8 cellular contexts compared by ENCODE assay signal in the genomic region with DNA sequence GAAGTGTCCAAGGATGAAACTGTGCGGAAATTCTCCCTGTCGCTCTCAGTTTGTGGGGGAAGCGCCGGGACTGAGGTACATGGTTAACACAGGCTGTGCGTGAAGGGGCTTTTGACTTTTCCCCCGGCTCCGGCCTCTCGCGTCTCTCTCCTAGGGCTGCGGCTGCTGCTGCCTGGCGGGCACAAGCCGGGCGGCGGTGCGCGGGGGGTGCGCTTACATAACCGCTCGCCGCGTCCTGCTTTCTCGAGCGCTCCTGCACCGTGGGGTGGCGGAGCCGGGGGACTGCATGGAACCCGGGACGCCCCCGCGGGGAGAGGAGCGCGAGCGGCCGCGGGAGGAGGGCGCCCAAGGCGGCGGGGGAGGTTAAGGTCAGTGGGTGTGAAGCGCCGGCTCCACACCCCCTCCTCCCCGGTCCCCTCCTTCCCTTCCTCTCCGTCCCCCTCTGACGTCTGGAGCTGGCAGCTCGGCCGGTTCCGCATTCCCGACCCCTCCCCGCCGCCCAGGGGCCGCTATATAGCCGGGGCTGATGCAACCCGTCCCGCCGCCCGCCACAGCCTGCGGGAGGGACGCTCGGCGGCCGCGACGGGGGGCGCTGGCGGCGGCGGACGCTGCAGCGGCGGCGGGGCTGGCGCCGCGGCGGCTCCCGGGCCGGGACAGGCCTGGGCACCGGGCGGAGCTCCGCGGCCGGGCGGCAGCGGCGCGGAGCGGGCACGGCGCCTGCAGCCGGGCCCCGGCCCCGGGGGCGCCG. TPM values are rescaled to one million over a fixed set of nuclear protein-coding genes. Genes with fewer than 3 reads are reported as not detected.
A peak's percentile ranks its signal among the peaks of the same experiment; 100 is the strongest.
DNase-seq lines count a peak whose midpoint lies in the region; ATAC-seq and TF ChIP-seq lines count a peak whose summit lies in the region.

TSS of gene JDP2 (plus strand) at position 541 of the 748 bp plus-strand sequence. CDS start 9,899 bp downstream, outside the sequence.

- peak; percentile 78 for TF ChIP-seq POLR2A in transverse colon (IDR thresholded peaks at IDR 0.05)

- no peak within 1 kb of the TSS for H4K91ac ChIP-seq in neuronal stem cell (ENCODE audit: low read depth, low read length, poor library complexity)

- peak within 1 kb of the TSS; percentile 97 for H2AFZ ChIP-seq in neuronal stem cell (ENCODE audit: low read length)

- peak within 1 kb of the TSS; percentile 78 for H3K9ac ChIP-seq in neuronal stem cell (ENCODE audit: low read depth, low read length, poor library complexity)

- no peak within 1 kb of the TSS for H2BK12ac ChIP-seq in neuronal stem cell (ENCODE audit: low read length)

- H3K9me3 Mint-ChIP-seq in activated naive CD8-positive, alpha-beta T cell (ENCODE audit: low read depth) = no peaks in the 10 kb centered on the region

- no peak within 1 kb of the TSS for H3K4ac ChIP-seq in neuronal stem cell (ENCODE audit: low read length)

- no peaks in the 10 kb centered on the region for H3K36me3 Mint-ChIP-seq in activated naive CD8-positive, alpha-beta T cell

- TF ChIP-seq CTCF in transverse colon (IDR thresholded peaks at IDR 0.05) = peak in 4 of 5 experiments; percentile 29 to 47 (median 35)

- peak within 1 kb of the TSS; percentile 67 for H3K23ac ChIP-seq in neuronal stem cell (ENCODE audit: low read depth, low read length, poor library complexity)

- peaks cover 5% of the 10 kb centered on the region for H3K4me1 Mint-ChIP-seq in activated naive CD8-positive, alpha-beta T cell (ENCODE audit: low read depth)

- H3K27ac Mint-ChIP-seq in activated naive CD8-positive, alpha-beta T cell = no peak within 1 kb of the TSS

- peaks cover 3% of the 10 kb centered on the region for H3K79me1 ChIP-seq in neuronal stem cell (ENCODE audit: low read depth, low read length)

- intact Hi-C loops in transverse colon (cut with DNase I; ENCODE audit: low total_unique reads) = no loop called here

- H3K4me3 ChIP-seq in neuronal stem cell (ENCODE audit: low read length in 2 of 2) = peak within 1 kb of the TSS; percentile 49 to 89
- peak within 1 kb of the TSS; percentile 69 to 93 (median 76) for H3K4me3 ChIP-seq in transverse colon

- H3K27ac ChIP-seq in neuronal stem cell (replicated peaks; ENCODE audit: low read length) (no peak within 1 kb of the TSS), transverse colon (peak within 1 kb of the TSS; percentile 90 to 95 (median 92))

- H2BK15ac ChIP-seq in neuronal stem cell (ENCODE audit: low read length) = peak within 1 kb of the TSS; percentile 60

- peak; percentile 5 for TF ChIP-seq EP300 in transverse colon (IDR thresholded peaks at IDR 0.05; ENCODE audit: low read depth)

- peak within 1 kb of the TSS; percentile 93 for H3K4me2 ChIP-seq in neuronal stem cell (ENCODE audit: insufficient read depth, low read length, poor library complexity, severe bottlenecking)

- peak within 1 kb of the TSS; percentile 83 for H3K4me3 Mint-ChIP-seq in activated naive CD8-positive, alpha-beta T cell

- ATAC-seq in GM18868 (IDR thresholded peaks at IDR 0.05; ENCODE audit: unreplicated experiment) = peak; percentile 45
- ATAC-seq in HG03571 (IDR thresholded peaks at IDR 0.05; ENCODE audit: unreplicated experiment) = peak; percentile 36

- peak within 1 kb of the TSS; percentile 26 for H3K14ac ChIP-seq in neuronal stem cell (ENCODE audit: low read length)

- H3K27me3 Mint-ChIP-seq in activated naive CD8-positive, alpha-beta T cell = peaks cover 11% of the 10 kb centered on the region

- H3K36me3 ChIP-seq in neuronal stem cell (replicated peaks in 1 of 2; ENCODE audit: control insufficient read depth in 2 of 2, insufficient read depth in 2 of 2, low read length in 2 of 2) (no peaks in the 10 kb centered on the region), transverse colon (no peaks in the 10 kb centered on the region)

- H4K8ac ChIP-seq in neuronal stem cell (ENCODE audit: low read depth, low read length) = no peak within 1 kb of the TSS

- H3K4me1 ChIP-seq in neuronal stem cell (ENCODE audit: control insufficient read depth in 2 of 2, insufficient read depth in 1 of 2, low read depth in 1 of 2, low read length in 2 of 2) (peaks cover 6 to 13% of the 10 kb centered on the region in 2 donors), transverse colon (peaks cover 30 to 54% (median 44%) of the 10 kb centered on the region in 4 donors)

- WGBS in neuronal stem cell (ENCODE audit: extremely low coverage in 2 of 2, insufficient read length in 2 of 2, insufficient replicate concordance in 1 of 2), 2 donors = no CpG with 5 or more reads among the region's 93 CpGs
- WGBS in transverse colon (ENCODE audit: low coverage in 1 of 2), 2 donors = 1% methylated on average over 39 of the region's 93 CpGs; no CpG with 5 or more reads in 1 of the 2 donors

- no peak within 1 kb of the TSS for H2BK120ac ChIP-seq in neuronal stem cell (ENCODE audit: low read depth, low read length)

- in situ Hi-C loops in transverse colon (cut with MboI; ENCODE audit: low pct_ligation_motif_present in 1 of 4, low pct_unique_long_range_greater_than_20kb in 1 of 4, low sequenced_read_pairs in 3 of 4) = no loop called here

- H2BK5ac ChIP-seq in neuronal stem cell (ENCODE audit: low read length) = peak within 1 kb of the TSS; percentile 49

- H3K9me3 ChIP-seq in neuronal stem cell (replicated peaks in 1 of 2; ENCODE audit: control insufficient read depth in 2 of 2, insufficient read depth in 1 of 2, low read depth in 1 of 2, low read length in 2 of 2) (peaks cover 0 to 4% of the 10 kb centered on the region in 2 donors), transverse colon (no peaks in the 10 kb centered on the region)

- H3K18ac ChIP-seq in neuronal stem cell (ENCODE audit: low read length) = peak within 1 kb of the TSS; percentile 93

- peak within 1 kb of the TSS; percentile 24 for H2AK5ac ChIP-seq in neuronal stem cell (ENCODE audit: low read depth, low read length)

- DNase-seq in AG08395 (ENCODE audit: low spot score) = peak; percentile 89
- peak; percentile 76 for DNase-seq in SIG-M5 treated with dmso at 0.1 percent for 504 hours (lab: John Stamatoyannopoulos, UW; ENCODE audit: unreplicated experiment)
- DNase-seq in globus pallidus (ENCODE audit: low spot score) = peak; percentile 84
- peak; percentile 71 for DNase-seq in neuronal stem cell (ENCODE audit: low spot score)
- peak; percentile 94 for DNase-seq in transverse colon

- peaks cover 0 to 59% (median 16%) of the 10 kb centered on the region in 3 experiments for H3K27me3 ChIP-seq in neuronal stem cell (ENCODE audit: control insufficient read depth in 3 of 3, insufficient read depth in 3 of 3, low read depth in 1 of 3, low read length in 3 of 3)
- H3K27me3 ChIP-seq in transverse colon = no peaks in the 10 kb centered on the region

RNA-seq across cellular contexts. Expression of gene JDP2, which starts in this region (rescaled TPM):
- 12.3 TPM for polyA plus RNA-seq in neuronal stem cell (2013, experiment 1 of 2)
- polyA plus RNA-seq in neuronal stem cell (2013, experiment 2 of 2) = 12.4 TPM
- total RNA-seq in transverse colon = 100 to 1,000 TPM in 1 of 4 donors, 10 to 100 TPM in 3; 49.2 to 108 (median 57.8) TPM
